In genomic region chr15:81835731-81836130, GRCh38 we compare ENCODE assay signal across 34 cellular contexts.
"Had no signal": no experiment of that assay in that cellular context is flagged by ENCODE, and none has a peak within 500 bp of the region (broad histone marks: within the 10 kb centered on the region; RNA-seq: fewer than 3 reads in every experiment).

No MANE protein-coding gene starts in this region.

- DNase-seq: activated B cell treated with CpG ODN at 0.5 μM for 24 hours; activated CD4-positive, alpha-beta T cell treated with anti-CD3 and anti-CD28 coated beads for 48 hours; activated CD4-positive, alpha-beta T cell treated with anti-CD3 and anti-CD28 coated beads, Interleukin-2, amount 50 U/mL, for 1 hour; activated CD4-positive, alpha-beta T cell treated with anti-CD3 and anti-CD28 coated beads, Interleukin-2, amount 50 U/mL, for 48 hours; activated CD8-positive, alpha-beta memory T cell treated with anti-CD3 and anti-CD28 coated beads, Interleukin-2, amount 10 ng/mL, durations not matched to agents 7 days and 5 days; activated CD8-positive, alpha-beta memory T cell treated with anti-CD3 and anti-CD28 coated beads, Interleukin-2, amount 50 U/mL, for 4 hours; activated CD8-positive, alpha-beta T cell treated with anti-CD3 and anti-CD28 coated beads for 36 hours; activated effector memory CD4-positive, alpha-beta T cell treated with anti-CD3 and anti-CD28 coated beads, Interleukin-2, amount 50 U/mL, for 16 hours; activated naive CD4-positive, alpha-beta T cell treated with anti-CD3 and anti-CD28 coated beads for 36 hours; activated naive CD8-positive, alpha-beta T cell treated with anti-CD3 and anti-CD28 coated beads for 36 hours; activated naive CD8-positive, alpha-beta T cell treated with anti-CD3 and anti-CD28 coated beads, Interleukin-2, amount 50 U/mL, for 24 hours; activated T-cell treated with anti-CD3 and anti-CD28 coated beads, Interleukin-2, amount 50 U/mL, for 1 hour; activated T-cell treated with anti-CD3 and anti-CD28 coated beads, Interleukin-2, amount 50 U/mL, for 48 hours; adrenal gland; amygdala; aorta; body of pancreas; caudate nucleus; colonic mucosa; effector CD8-positive, alpha-beta T cell; foreskin fibroblast; gastrocnemius medialis; glutamatergic neuron; heart left ventricle; T-helper 1 cell; T-helper 17 cell; T1000; WERI-Rb-1 had no signal

- H3K4me1 ChIP-seq: adrenal gland, body of pancreas, colonic mucosa, gastrocnemius medialis, heart left ventricle had no signal

- H3K27ac Mint-ChIP-seq: activated B cell treated with CpG ODN at 0.5 μM for 24 hours; activated CD8-positive, alpha-beta memory T cell treated with anti-CD3 and anti-CD28 coated beads, Interleukin-2, amount 10 ng/mL, durations not matched to agents 7 days and 5 days; activated CD8-positive, alpha-beta T cell treated with anti-CD3 and anti-CD28 coated beads for 36 hours; activated naive CD4-positive, alpha-beta T cell treated with anti-CD3 and anti-CD28 coated beads for 36 hours; activated naive CD8-positive, alpha-beta T cell treated with anti-CD3 and anti-CD28 coated beads for 36 hours; activated naive CD8-positive, alpha-beta T cell treated with anti-CD3 and anti-CD28 coated beads, Interleukin-2, amount 50 U/mL, for 24 hours; activated T-helper 1 cell treated with anti-CD3 and anti-CD28 coated beads, Interleukin-12 subunit alpha, Interleukin-12 subunit beta, Interleukin-2, Interleukin-4 antibody, amounts not matched to agents 30 ng/mL and 10 ng/mL and 1 ng/mL, durations not matched to agents 14 hours and 24 hours and 36 hours; activated T-helper 2 cell treated with anti-CD3 and anti-CD28 coated beads, Interferon-gamma antibody, Interleukin-2, Interleukin-4, amounts not matched to agents 10 μg/mL and 5 μg/mL and 100 μg/mL, durations not matched to agents 14 hours and 24 hours and 36 hours; T-helper 17 cell; T-helper 2 cell treated with Interferon-gamma antibody and Interleukin-4, amounts not matched to agents 5 μg/mL and 100 μg/mL, for 36 hours had no signal

- H3K36me3 Mint-ChIP-seq: activated CD8-positive, alpha-beta memory T cell treated with anti-CD3 and anti-CD28 coated beads, Interleukin-2, amount 10 ng/mL, durations not matched to agents 7 days and 5 days; activated naive CD4-positive, alpha-beta T cell treated with anti-CD3 and anti-CD28 coated beads, Interleukin-2, amount 50 U/mL, for 24 hours; activated naive CD8-positive, alpha-beta T cell treated with anti-CD3 and anti-CD28 coated beads for 36 hours had no signal

- H3K4me3 Mint-ChIP-seq: activated B cell treated with CpG ODN at 0.5 μM for 24 hours; activated CD8-positive, alpha-beta memory T cell treated with anti-CD3 and anti-CD28 coated beads, Interleukin-2, amount 10 ng/mL, durations not matched to agents 7 days and 5 days; activated CD8-positive, alpha-beta T cell treated with anti-CD3 and anti-CD28 coated beads for 36 hours; activated naive CD4-positive, alpha-beta T cell treated with anti-CD3 and anti-CD28 coated beads for 36 hours; activated naive CD4-positive, alpha-beta T cell treated with anti-CD3 and anti-CD28 coated beads, Interleukin-2, amount 50 U/mL, for 24 hours; activated naive CD8-positive, alpha-beta T cell treated with anti-CD3 and anti-CD28 coated beads for 36 hours; activated naive CD8-positive, alpha-beta T cell treated with anti-CD3 and anti-CD28 coated beads, Interleukin-2, amount 50 U/mL, for 24 hours; activated T-helper 1 cell treated with anti-CD3 and anti-CD28 coated beads, Interleukin-12 subunit alpha, Interleukin-12 subunit beta, Interleukin-2, Interleukin-4 antibody, amounts not matched to agents 30 ng/mL and 10 ng/mL and 1 ng/mL, durations not matched to agents 14 hours and 24 hours and 36 hours; T-helper 17 cell; T-helper 2 cell treated with Interferon-gamma antibody and Interleukin-4, amounts not matched to agents 5 μg/mL and 100 μg/mL, for 36 hours had no signal

- ATAC-seq: activated CD4-positive, CD25-positive, alpha-beta regulatory T cell treated with anti-CD3 and anti-CD28 coated beads, Interleukin-2, amount 50 U/mL, for 24 hours; activated CD8-positive, alpha-beta memory T cell treated with anti-CD3 and anti-CD28 coated beads, Interleukin-2, amount 10 ng/mL, durations not matched to agents 7 days and 5 days; activated CD8-positive, alpha-beta T cell treated with anti-CD3 and anti-CD28 coated beads for 36 hours; activated naive CD8-positive, alpha-beta T cell treated with anti-CD3 and anti-CD28 coated beads, Interleukin-2, amount 50 U/mL, for 24 hours; body of pancreas; esophagus mucosa; gastrocnemius medialis; heart left ventricle; T-helper 17 cell had no signal

- H3K9me3 ChIP-seq: body of pancreas, colonic mucosa, gastrocnemius medialis had no signal

- H3K27ac ChIP-seq: adrenal gland, body of pancreas, colonic mucosa, gastrocnemius medialis, heart left ventricle, WERI-Rb-1 had no signal

- H3K4me3 ChIP-seq: adrenal gland, body of pancreas, colonic mucosa, gastrocnemius medialis, heart left ventricle had no signal

- H3K27me3 Mint-ChIP-seq: activated naive CD8-positive, alpha-beta T cell treated with anti-CD3 and anti-CD28 coated beads, Interleukin-2, amount 50 U/mL, for 24 hours; T-helper 17 cell had no signal

- H3K27me3 ChIP-seq: adrenal gland, body of pancreas, colonic mucosa, gastrocnemius medialis, heart left ventricle had no signal

- H3K36me3 ChIP-seq: adrenal gland, colonic mucosa, gastrocnemius medialis, heart left ventricle, WERI-Rb-1 had no signal

- H3K9me3 Mint-ChIP-seq: activated B cell treated with CpG ODN at 0.5 μM for 24 hours; activated CD8-positive, alpha-beta T cell treated with anti-CD3 and anti-CD28 coated beads for 36 hours; activated naive CD4-positive, alpha-beta T cell treated with anti-CD3 and anti-CD28 coated beads for 36 hours; activated naive CD4-positive, alpha-beta T cell treated with anti-CD3 and anti-CD28 coated beads, Interleukin-2, amount 50 U/mL, for 24 hours; activated naive CD8-positive, alpha-beta T cell treated with anti-CD3 and anti-CD28 coated beads for 36 hours; activated naive CD8-positive, alpha-beta T cell treated with anti-CD3 and anti-CD28 coated beads, Interleukin-2, amount 50 U/mL, for 24 hours; activated T-helper 1 cell treated with anti-CD3 and anti-CD28 coated beads, Interleukin-12 subunit alpha, Interleukin-12 subunit beta, Interleukin-2, Interleukin-4 antibody, amounts not matched to agents 30 ng/mL and 10 ng/mL and 1 ng/mL, durations not matched to agents 14 hours and 24 hours and 36 hours; activated T-helper 2 cell treated with anti-CD3 and anti-CD28 coated beads, Interferon-gamma antibody, Interleukin-2, Interleukin-4, amounts not matched to agents 10 μg/mL and 5 μg/mL and 100 μg/mL, durations not matched to agents 14 hours and 24 hours and 36 hours; T-helper 2 cell treated with Interferon-gamma antibody and Interleukin-4, amounts not matched to agents 5 μg/mL and 100 μg/mL, for 36 hours had no signal

- H3K4me1 Mint-ChIP-seq: activated B cell treated with CpG ODN at 0.5 μM for 24 hours; activated CD8-positive, alpha-beta memory T cell treated with anti-CD3 and anti-CD28 coated beads, Interleukin-2, amount 10 ng/mL, durations not matched to agents 7 days and 5 days; activated naive CD4-positive, alpha-beta T cell treated with anti-CD3 and anti-CD28 coated beads, Interleukin-2, amount 50 U/mL, for 24 hours; activated naive CD8-positive, alpha-beta T cell treated with anti-CD3 and anti-CD28 coated beads for 36 hours; activated naive CD8-positive, alpha-beta T cell treated with anti-CD3 and anti-CD28 coated beads, Interleukin-2, amount 50 U/mL, for 24 hours; T-helper 17 cell had no signal
